ENCODE assay signal across 1 cellular context in the genomic region with DNA sequence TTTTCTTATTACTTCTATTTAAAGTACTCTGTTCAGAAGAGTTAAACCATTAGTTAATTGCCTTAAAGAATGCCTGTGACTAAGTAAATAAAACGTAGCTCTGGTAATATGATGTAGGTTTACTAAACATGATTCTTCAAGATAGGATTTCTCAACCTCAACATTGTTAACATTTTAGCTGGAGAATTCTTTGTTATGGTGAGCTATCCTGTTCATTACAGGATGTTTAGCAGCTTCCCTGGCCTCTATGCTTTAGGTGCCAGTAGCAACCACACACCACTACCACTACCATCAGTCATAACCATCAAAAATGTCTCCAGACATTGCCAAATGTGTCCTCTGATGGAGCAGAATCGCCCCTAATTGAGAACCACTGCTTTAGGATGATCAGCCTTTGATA.
TF ChIP-seq lines count a peak whose summit lies in the region.

No MANE protein-coding gene starts in this region.

TF ChIP-seq in IMR-90, 13 proteins besides CTCF, POLR2A, EP300 and RAD21:
- no peak for TF ChIP-seq CEBPB (IDR thresholded peaks at IDR 0.05; ENCODE audit: low read depth, low read length)
- TF ChIP-seq, protein P1, sequence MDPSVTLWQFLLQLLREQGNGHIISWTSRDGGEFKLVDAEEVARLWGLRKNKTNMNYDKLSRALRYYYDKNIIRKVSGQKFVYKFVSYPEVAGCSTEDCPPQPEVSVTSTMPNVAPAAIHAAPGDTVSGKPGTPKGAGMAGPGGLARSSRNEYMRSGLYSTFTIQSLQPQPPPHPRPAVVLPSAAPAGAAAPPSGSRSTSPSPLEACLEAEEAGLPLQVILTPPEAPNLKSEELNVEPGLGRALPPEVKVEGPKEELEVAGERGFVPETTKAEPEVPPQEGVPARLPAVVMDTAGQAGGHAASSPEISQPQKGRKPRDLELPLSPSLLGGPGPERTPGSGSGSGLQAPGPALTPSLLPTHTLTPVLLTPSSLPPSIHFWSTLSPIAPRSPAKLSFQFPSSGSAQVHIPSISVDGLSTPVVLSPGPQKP (IDR thresholded peaks at IDR 0.05; ENCODE audit: borderline replicate concordance, low read depth, low read length): no peak
- no peak for TF ChIP-seq MAFK (IDR thresholded peaks at IDR 0.05; ENCODE audit: low read depth, low read length)
- TF ChIP-seq MAZ (IDR thresholded peaks at IDR 0.05; ENCODE audit: borderline replicate concordance, low read depth, low read length): no peak
- TF ChIP-seq BHLHE40 (IDR thresholded peaks at IDR 0.05; ENCODE audit: low read depth, low read length): no peak
- no peak for TF ChIP-seq FOS (IDR thresholded peaks at IDR 0.05; ENCODE audit: low read depth, low read length)
- TF ChIP-seq CHD1 (IDR thresholded peaks at IDR 0.05; ENCODE audit: low read depth, low read length): no peak
- TF ChIP-seq RCOR1 (IDR thresholded peaks at IDR 0.05; ENCODE audit: insufficient replicate concordance, low read length): no peak
- TF ChIP-seq MXI1 (IDR thresholded peaks at IDR 0.05; ENCODE audit: borderline replicate concordance, low read depth, low read length): no peak
